Comparison of ENCODE assay signal across 8 cellular contexts in the genomic region with DNA sequence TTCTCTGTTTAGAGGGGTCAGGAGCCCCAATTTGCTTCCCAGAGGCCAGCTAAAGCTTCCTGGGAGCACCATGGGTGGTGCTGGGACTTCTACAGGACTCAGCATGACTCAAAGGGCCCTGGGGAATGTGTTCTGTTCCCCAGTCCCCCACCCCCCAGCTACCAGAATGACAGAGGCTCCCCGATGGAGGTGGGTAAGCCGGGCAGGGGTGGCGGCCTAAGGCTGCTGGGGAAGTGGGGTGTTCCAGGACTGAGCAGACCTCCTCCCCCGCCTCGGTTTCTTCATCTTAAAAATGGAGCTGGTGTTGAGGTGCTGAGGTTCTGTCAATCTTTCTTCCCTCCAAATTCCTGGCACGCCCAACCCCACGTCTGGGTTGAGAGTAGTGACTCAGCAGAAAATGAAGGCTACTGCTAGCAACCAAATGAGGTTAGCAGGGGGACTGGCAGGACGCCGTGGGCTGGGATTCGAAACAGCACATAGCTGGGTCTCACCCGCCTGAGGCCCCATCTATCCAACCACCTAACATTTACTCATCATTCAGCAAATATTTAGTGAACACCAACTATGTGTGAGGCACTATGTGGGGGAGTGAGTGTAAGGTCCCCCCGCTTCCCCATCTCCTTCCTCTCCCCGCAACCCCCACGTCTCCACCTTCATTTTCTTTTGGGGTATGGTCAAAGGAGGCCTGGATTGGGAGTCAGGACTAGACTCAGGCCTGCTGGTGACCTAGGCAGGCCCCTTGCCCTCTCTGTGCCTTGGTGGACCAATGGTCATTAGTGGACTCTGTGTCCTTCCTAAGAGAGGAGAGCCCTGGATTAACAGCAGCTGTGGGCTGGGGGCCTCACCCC. TPM values are rescaled to one million over a fixed set of nuclear protein-coding genes. Genes with fewer than 3 reads are reported as not detected.
DNase-seq lines count a peak whose midpoint lies in the region; ATAC-seq and TF ChIP-seq lines count a peak whose summit lies in the region.

No MANE protein-coding gene starts in this region.

- intact Hi-C loops in Calu3 (cut with micrococcal nuclease; ENCODE audit: unreplicated experiment), result no loop called here

- peak; percentile 31 for DNase-seq in Calu3
- peak; percentile 51 for DNase-seq in LoVo (ENCODE audit: low spot score)
- no peak for DNase-seq in chondrocyte (ENCODE audit: low spot score)
- peak; percentile 78 for DNase-seq in mesenchymal stem cell
- DNase-seq in ureter (ENCODE audit: low spot score), result no peak
- DNase-seq in NCI-H128 (lab: John Stamatoyannopoulos, UW; ENCODE audit: unreplicated experiment), result no peak

- peak overlapping the region; percentile 64 for H2BK15ac ChIP-seq in mesenchymal stem cell (ENCODE audit: low read depth, poor library complexity, severe bottlenecking)

- H3K9ac ChIP-seq in mesenchymal stem cell (ENCODE audit: low read length), result peak overlapping the region; percentile 37

- H3K36me3 Mint-ChIP-seq in Calu3 (ENCODE audit: insufficient read depth, unreplicated experiment) (peaks cover 32% of the 10 kb centered on the region), chondrocyte (ENCODE audit: low read depth) (no peaks in the 10 kb centered on the region)

- ATAC-seq in HG02885 (IDR thresholded peaks at IDR 0.05; ENCODE audit: poor library complexity, unreplicated experiment), result no peak
- no peak for ATAC-seq in HG03025 (IDR thresholded peaks at IDR 0.05; ENCODE audit: low FRiP score, unreplicated experiment)

- H3K14ac ChIP-seq in mesenchymal stem cell (ENCODE audit: low read length in 2 of 2), result peak overlapping the region in 1 of 2 experiments; percentile 57

- H2BK120ac ChIP-seq in mesenchymal stem cell (ENCODE audit: low read depth, low read length), result peak overlapping the region; percentile 96

- H3K4me1 Mint-ChIP-seq in Calu3 (ENCODE audit: low read depth, unreplicated experiment), result peaks cover 34% of the 10 kb centered on the region
- peaks cover 43% of the 10 kb centered on the region for H3K4me1 Mint-ChIP-seq in chondrocyte (ENCODE audit: low read depth)

- peak overlapping the region; percentile 87 to 92 for H3K18ac ChIP-seq in mesenchymal stem cell (ENCODE audit: low read depth in 1 of 2, low read length in 2 of 2)

- H3K36me3 ChIP-seq in mesenchymal stem cell (ENCODE audit: control insufficient read depth in 1 of 2, insufficient read depth in 2 of 2, low read depth in 1 of 2, low read length in 2 of 2), result no peaks in the 10 kb centered on the region

- peak overlapping the region; percentile 42 for H2AK5ac ChIP-seq in mesenchymal stem cell (ENCODE audit: low read length, severe bottlenecking)

- no peak for TF ChIP-seq CTCF in Calu3 (IDR thresholded peaks at IDR 0.05; ENCODE audit: unreplicated experiment)
- no peak for TF ChIP-seq CTCF in chondrocyte (IDR thresholded peaks at IDR 0.05)

- H3K27me3 Mint-ChIP-seq in Calu3 (ENCODE audit: unreplicated experiment) (no peaks in the 10 kb centered on the region), chondrocyte (ENCODE audit: low read depth) (no peaks in the 10 kb centered on the region)

- H4K8ac ChIP-seq in mesenchymal stem cell (ENCODE audit: low read length), result peak overlapping the region; percentile 81

- H2BK5ac ChIP-seq in mesenchymal stem cell (ENCODE audit: low read depth, low read length, poor library complexity, severe bottlenecking), result no peak overlapping the region

- peaks cover 41% of the 10 kb centered on the region for H3K4me1 ChIP-seq in mesenchymal stem cell (ENCODE audit: control insufficient read depth, insufficient read depth, low read depth, low read length)

- CTCF ChIA-PET in Calu3 (lab: Charles Lee), result interaction anchor here (0.6 to 1.6 kb wide), 3 partner anchors 40 to 227 kb away, joined by 3 to 4 read pairs (median 3); no protein-coding TSS in a partner anchor

- peak overlapping the region; percentile 55 for H3K27ac ChIP-seq in mesenchymal stem cell (ENCODE audit: low read length, poor library complexity, severe bottlenecking)

- no peaks in the 10 kb centered on the region for H3K79me1 ChIP-seq in mesenchymal stem cell (replicated peaks; ENCODE audit: low read length, poor library complexity, severe bottlenecking)

- no peaks in the 10 kb centered on the region for H3K9me3 ChIP-seq in mesenchymal stem cell (ENCODE audit: control insufficient read depth, low read length)

- no peaks in the 10 kb centered on the region for H3K27me3 ChIP-seq in mesenchymal stem cell (ENCODE audit: control insufficient read depth in 1 of 2, insufficient read depth in 1 of 2, low read length in 2 of 2)

- H3K4ac ChIP-seq in mesenchymal stem cell (ENCODE audit: low read depth in 1 of 2, low read length in 2 of 2), result peak overlapping the region; percentile 77 to 96

- H2BK12ac ChIP-seq in mesenchymal stem cell (ENCODE audit: low read length in 2 of 2), result peak overlapping the region; percentile 82 to 98

- H3K9me3 Mint-ChIP-seq in Calu3 (ENCODE audit: low read depth, unreplicated experiment), result peaks cover 3% of the 10 kb centered on the region
- peaks cover 6% of the 10 kb centered on the region for H3K9me3 Mint-ChIP-seq in chondrocyte (ENCODE audit: low read depth)

- H3K27ac Mint-ChIP-seq in Calu3 (ENCODE audit: unreplicated experiment) (peak overlapping the region; percentile 50), chondrocyte (ENCODE audit: unreplicated experiment) (peak overlapping the region; percentile 92)

- no TSS peak for BruUV-seq in Calu3 (replicated peaks; lab: Mats Ljungman, UMichigan)

- H3K4me3 Mint-ChIP-seq in Calu3 (ENCODE audit: low read depth, unreplicated experiment) (peak overlapping the region; percentile 8), chondrocyte (ENCODE audit: unreplicated experiment) (no peak overlapping the region)

- no peak overlapping the region for H2AFZ ChIP-seq in mesenchymal stem cell (ENCODE audit: low read depth, low read length)

- H4K91ac ChIP-seq in mesenchymal stem cell (ENCODE audit: low read length), result peak overlapping the region; percentile 90

- H3K4me3 ChIP-seq in mesenchymal stem cell (ENCODE audit: insufficient read depth in 1 of 2, low read depth in 1 of 2, low read length in 2 of 2), result no peak overlapping the region

- no peak overlapping the region for H3K23ac ChIP-seq in mesenchymal stem cell (ENCODE audit: low read length in 2 of 2)

- 44% methylated on average over 7 of the region's 14 CpGs for WGBS in mesenchymal stem cell

- no peak overlapping the region for H3K4me2 ChIP-seq in mesenchymal stem cell (ENCODE audit: low read length, poor library complexity, severe bottlenecking)

RNA-seq across cellular contexts. Expression of gene C9orf50, which starts 50.2 kb away (rescaled TPM):
- total RNA-seq in Calu3 (2022), result not detected in 2 replicates
- total RNA-seq in chondrocyte, result 0.30 to 0.39 TPM (median 0.38 TPM) in 3 replicates
- polyA plus RNA-seq in mesenchymal stem cell (2013, experiment 1 of 2), result 0.03 TPM
- polyA plus RNA-seq in mesenchymal stem cell (2013, experiment 2 of 2), result 0.04 TPM
- total RNA-seq in ureter, result not detected

RNA-seq across cellular contexts. Expression of gene NTMT1, which starts 55.3 kb away (rescaled TPM):
- 34.7 and 36.1 TPM in 2 replicates for total RNA-seq in Calu3 (2022)
- 32.6 to 37.4 TPM (median 34.4 TPM) in 3 replicates for total RNA-seq in chondrocyte
- polyA plus RNA-seq in mesenchymal stem cell (2013, experiment 1 of 2), result 38.5 TPM
- 39.6 TPM for polyA plus RNA-seq in mesenchymal stem cell (2013, experiment 2 of 2)
- total RNA-seq in ureter, result 31.2 TPM

Comparison
In these comparisons a context has a peak if more than half of its experiments do, and no peak if none do; other contexts are left out.
1. DNase-seq: peak in Calu3 (single experiment), LoVo (single experiment) and mesenchymal stem cell (single experiment); none in chondrocyte (single experiment), ureter (single experiment) and NCI-H128 (single experiment).